16 cellular contexts compared by ENCODE assay signal in genomic region chr17:81558115-81558468, GRCh38. TPM values are rescaled to one million over a fixed set of nuclear protein-coding genes. Genes with fewer than 3 reads are reported as not detected.
"Had no signal": no experiment of that assay in that cellular context is flagged by ENCODE, and none has a peak within 500 bp of the region (broad histone marks: within the 10 kb centered on the region; RNA-seq: fewer than 3 reads in every experiment).

No MANE protein-coding gene starts in this region.

- DNase-seq: activated CD4-positive, alpha-beta memory T cell treated with anti-CD3 and anti-CD28 coated beads for 36 hours; activated CD4-positive, alpha-beta T cell treated with anti-CD3 and anti-CD28 coated beads for 48 hours; activated effector memory CD4-positive, alpha-beta T cell treated with anti-CD3 and anti-CD28 coated beads, Interleukin-2, amount 50 U/mL, for 16 hours; activated naive CD4-positive, alpha-beta T cell treated with anti-CD3 and anti-CD28 coated beads, Interleukin-2, amount 10 ng/mL, durations not matched to agents 7 days and 5 days; activated T-cell treated with anti-CD3 and anti-CD28 coated beads, Interleukin-2, amount 50 U/mL, for 72 hours; effector CD8-positive, alpha-beta T cell; erythroblast; foreskin fibroblast; naive B cell; posterior cingulate gyrus; stimulated activated CD4-positive, alpha-beta T cell treated with anti-CD3 and anti-CD28 coated beads, Interleukin-4, amount 100 ng/mL, for 24 hours; substantia nigra; T-helper 9 cell had no signal

- ATAC-seq: activated T-cell treated with anti-CD3 and anti-CD28 coated beads, Interleukin-2, amount 50 U/mL, for 72 hours had no signal

- H3K9me3 ChIP-seq: thyroid gland had no signal

- H3K27me3 ChIP-seq: thyroid gland had no signal

- H3K4me3 ChIP-seq: lung, thyroid gland had no signal

- H3K27ac ChIP-seq: thyroid gland had no signal

RNA-seq across cellular contexts. Expression of gene FSCN2, which starts 29.9 kb away (rescaled TPM):
- polyA plus RNA-seq: keratinocyte had no signal
